Comparison of ENCODE assay signal across 1 cellular context in the genomic region with DNA sequence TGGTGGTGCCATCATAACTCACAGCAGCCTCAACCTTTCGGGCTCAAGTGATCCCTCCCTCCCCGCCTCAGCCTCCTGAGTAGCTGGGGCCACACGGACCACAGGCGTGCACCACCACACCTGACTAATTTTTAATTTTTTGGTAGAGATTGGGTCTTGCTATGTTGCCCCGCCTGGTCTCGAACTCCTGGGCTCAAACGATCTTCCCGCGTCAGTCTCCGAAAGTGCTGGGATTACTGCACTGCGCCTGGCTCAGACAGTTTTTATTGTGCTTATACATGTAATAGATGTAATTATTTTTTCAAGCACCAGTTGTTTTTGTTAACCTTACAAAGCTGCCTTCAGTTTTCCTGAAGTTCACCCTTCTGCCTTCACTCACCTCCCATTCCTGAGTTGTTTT.
TF ChIP-seq lines count a peak whose summit lies in the region.

No MANE protein-coding gene starts in this region.

TF ChIP-seq in GM23338, 12 proteins besides CTCF, POLR2A, EP300 and RAD21 (continued from another document):
- TF ChIP-seq, protein P1, sequence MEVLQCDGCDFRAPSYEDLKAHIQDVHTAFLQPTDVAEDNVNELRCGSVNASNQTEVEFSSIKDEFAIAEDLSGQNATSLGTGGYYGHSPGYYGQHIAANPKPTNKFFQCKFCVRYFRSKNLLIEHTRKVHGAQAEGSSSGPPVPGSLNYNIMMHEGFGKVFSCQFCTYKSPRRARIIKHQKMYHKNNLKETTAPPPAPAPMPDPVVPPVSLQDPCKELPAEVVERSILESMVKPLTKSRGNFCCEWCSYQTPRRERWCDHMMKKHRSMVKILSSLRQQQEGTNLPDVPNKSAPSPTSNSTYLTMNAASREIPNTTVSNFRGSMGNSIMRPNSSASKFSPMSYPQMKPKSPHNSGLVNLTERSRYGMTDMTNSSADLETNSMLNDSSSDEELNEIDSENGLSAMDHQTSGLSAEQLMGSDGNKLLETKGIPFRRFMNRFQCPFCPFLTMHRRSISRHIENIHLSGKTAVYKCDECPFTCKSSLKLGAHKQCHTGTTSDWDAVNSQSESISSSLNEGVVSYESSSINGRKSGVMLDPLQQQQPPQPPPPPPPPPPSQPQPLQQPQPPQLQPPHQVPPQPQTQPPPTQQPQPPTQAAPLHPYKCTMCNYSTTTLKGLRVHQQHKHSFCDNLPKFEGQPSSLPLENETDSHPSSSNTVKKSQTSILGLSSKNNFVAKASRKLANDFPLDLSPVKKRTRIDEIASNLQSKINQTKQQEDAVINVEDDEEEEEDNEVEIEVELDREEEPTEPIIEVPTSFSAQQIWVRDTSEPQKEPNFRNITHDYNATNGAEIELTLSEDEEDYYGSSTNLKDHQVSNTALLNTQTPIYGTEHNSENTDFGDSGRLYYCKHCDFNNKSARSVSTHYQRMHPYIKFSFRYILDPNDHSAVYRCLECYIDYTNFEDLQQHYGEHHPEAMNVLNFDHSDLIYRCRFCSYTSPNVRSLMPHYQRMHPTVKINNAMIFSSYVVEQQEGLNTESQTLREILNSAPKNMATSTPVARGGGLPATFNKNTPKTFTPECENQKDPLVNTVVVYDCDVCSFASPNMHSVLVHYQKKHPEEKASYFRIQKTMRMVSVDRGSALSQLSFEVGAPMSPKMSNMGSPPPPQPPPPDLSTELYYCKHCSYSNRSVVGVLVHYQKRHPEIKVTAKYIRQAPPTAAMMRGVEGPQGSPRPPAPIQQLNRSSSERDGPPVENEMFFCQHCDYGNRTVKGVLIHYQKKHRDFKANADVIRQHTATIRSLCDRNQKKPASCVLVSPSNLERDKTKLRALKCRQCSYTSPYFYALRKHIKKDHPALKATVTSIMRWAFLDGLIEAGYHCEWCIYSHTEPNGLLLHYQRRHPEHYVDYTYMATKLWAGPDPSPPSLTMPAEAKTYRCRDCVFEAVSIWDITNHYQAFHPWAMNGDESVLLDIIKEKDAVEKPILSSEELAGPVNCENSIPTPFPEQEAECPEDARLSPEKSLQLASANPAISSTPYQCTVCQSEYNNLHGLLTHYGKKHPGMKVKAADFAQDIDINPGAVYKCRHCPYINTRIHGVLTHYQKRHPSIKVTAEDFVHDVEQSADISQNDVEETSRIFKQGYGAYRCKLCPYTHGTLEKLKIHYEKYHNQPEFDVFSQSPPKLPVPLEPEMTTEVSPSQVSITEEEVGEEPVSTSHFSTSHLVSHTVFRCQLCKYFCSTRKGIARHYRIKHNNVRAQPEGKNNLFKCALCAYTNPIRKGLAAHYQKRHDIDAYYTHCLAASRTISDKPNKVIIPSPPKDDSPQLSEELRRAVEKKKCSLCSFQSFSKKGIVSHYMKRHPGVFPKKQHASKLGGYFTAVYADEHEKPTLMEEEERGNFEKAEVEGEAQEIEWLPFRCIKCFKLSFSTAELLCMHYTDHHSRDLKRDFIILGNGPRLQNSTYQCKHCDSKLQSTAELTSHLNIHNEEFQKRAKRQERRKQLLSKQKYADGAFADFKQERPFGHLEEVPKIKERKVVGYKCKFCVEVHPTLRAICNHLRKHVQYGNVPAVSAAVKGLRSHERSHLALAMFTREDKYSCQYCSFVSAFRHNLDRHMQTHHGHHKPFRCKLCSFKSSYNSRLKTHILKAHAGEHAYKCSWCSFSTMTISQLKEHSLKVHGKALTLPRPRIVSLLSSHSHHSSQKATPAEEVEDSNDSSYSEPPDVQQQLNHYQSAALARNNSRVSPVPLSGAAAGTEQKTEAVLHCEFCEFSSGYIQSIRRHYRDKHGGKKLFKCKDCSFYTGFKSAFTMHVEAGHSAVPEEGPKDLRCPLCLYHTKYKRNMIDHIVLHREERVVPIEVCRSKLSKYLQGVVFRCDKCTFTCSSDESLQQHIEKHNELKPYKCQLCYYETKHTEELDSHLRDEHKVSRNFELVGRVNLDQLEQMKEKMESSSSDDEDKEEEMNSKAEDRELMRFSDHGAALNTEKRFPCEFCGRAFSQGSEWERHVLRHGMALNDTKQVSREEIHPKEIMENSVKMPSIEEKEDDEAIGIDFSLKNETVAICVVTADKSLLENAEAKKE (CRISPR knock-in tag; IDR thresholded peaks at IDR 0.05) = no peak
- TF ChIP-seq NANOG (IDR thresholded peaks at IDR 0.05; ENCODE audit: borderline replicate concordance) (no peak), EZH2phosphoT487 (IDR thresholded peaks at IDR 0.05; ENCODE audit: unreplicated experiment) (no peak), JUNB (IDR thresholded peaks at IDR 0.05; ENCODE audit: unreplicated experiment) (no peak), STAT1 (IDR thresholded peaks at IDR 0.05; ENCODE audit: unreplicated experiment) (no peak), ZNF331 (CRISPR knock-in tag; IDR thresholded peaks at IDR 0.05; ENCODE audit: low read depth) (no peak)
